20 cellular contexts compared by ENCODE assay signal in the genomic region with DNA sequence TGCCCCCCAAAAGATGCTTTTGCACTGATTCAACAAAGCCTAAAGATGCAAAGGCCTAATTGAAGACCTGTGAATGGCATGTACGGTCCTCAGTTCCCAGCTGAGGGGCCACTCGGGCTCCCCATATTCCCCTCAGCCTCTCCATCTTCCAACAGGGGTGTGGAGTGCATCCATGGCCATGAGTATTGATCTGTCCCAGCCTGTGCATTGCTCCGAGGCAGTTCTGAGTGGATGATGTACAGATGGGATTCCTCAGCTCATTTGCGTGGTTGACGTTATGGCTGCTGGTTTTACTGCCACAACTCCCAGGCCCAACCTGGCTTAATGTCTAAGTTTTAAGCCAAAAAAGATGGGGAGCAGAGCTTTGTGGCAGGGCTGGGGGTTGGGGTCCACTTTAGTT.
A peak's percentile ranks its signal among the peaks of the same experiment; 100 is the strongest.
DNase-seq lines count a peak whose midpoint lies in the region; ATAC-seq, FAIRE-seq and TF ChIP-seq lines count a peak whose summit lies in the region.
"Had no signal": no experiment of that assay in that cellular context is flagged by ENCODE, and none has a peak within 500 bp of the region (broad histone marks: within the 10 kb centered on the region; RNA-seq: fewer than 3 reads in every experiment).

No MANE protein-coding gene starts in this region.

- H2BK12ac ChIP-seq in trophoblast cell (ENCODE audit: low read length) = no peak overlapping the region

- WGBS in GM12878 (ENCODE audit: insufficient coverage, insufficient replicate concordance, low lambda C conversion rate, missing lambda C conversion rate) = 91% methylated on average over 5 of the region's 5 CpGs
- no CpG with 5 or more reads among the region's 5 CpGs for WGBS in trophoblast cell (ENCODE audit: extremely low coverage, insufficient coverage, insufficient read length)

- no TSS peak for BruUV-seq in GM12878 (replicated peaks; lab: Mats Ljungman, UMichigan)

- no peak overlapping the region for H4K12ac ChIP-seq in trophoblast cell (ENCODE audit: low read depth, low read length)

- peaks cover 31% of the 10 kb centered on the region for H3K4me1 Mint-ChIP-seq in activated CD4-positive, alpha-beta T cell treated with anti-CD3 and anti-CD28 coated beads, Interleukin-2, amount 10 ng/mL, durations not matched to agents 24 days and 14 days
- H3K4me1 Mint-ChIP-seq in CD4-positive, alpha-beta memory T cell = peaks cover 28 to 56% (median 44%) of the 10 kb centered on the region in 4 donors

- no peaks in the 10 kb centered on the region for H3K27me3 Mint-ChIP-seq in activated CD4-positive, alpha-beta T cell treated with anti-CD3 and anti-CD28 coated beads, Interleukin-2, amount 10 ng/mL, durations not matched to agents 24 days and 14 days
- H3K27me3 Mint-ChIP-seq in CD4-positive, alpha-beta memory T cell = no peaks in the 10 kb centered on the region
- H3K27me3 Mint-ChIP-seq: CD8-positive, alpha-beta memory T cell had no signal

- no peak overlapping the region for H3K23ac ChIP-seq in trophoblast cell (ENCODE audit: low read length)

- peaks cover 3% of the 10 kb centered on the region for H3K9me3 Mint-ChIP-seq in activated CD4-positive, alpha-beta T cell treated with anti-CD3 and anti-CD28 coated beads, Interleukin-2, amount 10 ng/mL, durations not matched to agents 24 days and 14 days
- no peaks in the 10 kb centered on the region for H3K9me3 Mint-ChIP-seq in CD4-positive, alpha-beta memory T cell
- H3K9me3 Mint-ChIP-seq: CD8-positive, alpha-beta memory T cell had no signal

- DNase-seq in activated CD4-positive, alpha-beta T cell treated with anti-CD3 and anti-CD28 coated beads, Interleukin-2, amount 10 ng/mL, durations not matched to agents 24 days and 14 days = peak; percentile 49
- DNase-seq in activated CD4-positive, alpha-beta T cell treated with anti-CD3 and anti-CD28 coated beads, Interleukin-2, amount 50 U/mL, for 4 hours = no peak
- DNase-seq in CD4-positive, alpha-beta memory T cell = no peak
- no peak for DNase-seq in GM12878 (ENCODE audit: low read depth, low spot score)
- no peak for DNase-seq in trophoblast cell
- DNase-seq: CD8-positive, alpha-beta memory T cell; COR-L47; DMS 273 treated with DMSO at 0.1 percent for 48 hours; DND-41; EL; H9 had no signal

- in situ Hi-C loops in GM12878 (cut with MboI) = loop anchor here (5.0 to 10.0 kb wide), 2 partner anchors 161 to 756 kb away; a partner anchor contains a TSS

- H3K4me2 ChIP-seq in GM12878 (ENCODE audit: control insufficient read depth, insufficient read depth) (no peak overlapping the region), trophoblast cell (ENCODE audit: low read length) (no peak overlapping the region)
- H3K4me2 ChIP-seq: A549, BLaER1 had no signal

- TF ChIP-seq RAD21 in GM12878 (IDR thresholded peaks at IDR 0.05; ENCODE audit: insufficient read depth, low read depth, low read length) = no peak

- H3K36me3 Mint-ChIP-seq in activated CD4-positive, alpha-beta T cell treated with anti-CD3 and anti-CD28 coated beads, Interleukin-2, amount 10 ng/mL, durations not matched to agents 24 days and 14 days (ENCODE audit: low read depth) = peaks cover 43% of the 10 kb centered on the region
- peaks cover 19 to 57% of the 10 kb centered on the region in 2 donors for H3K36me3 Mint-ChIP-seq in CD4-positive, alpha-beta memory T cell

- H2AK5ac ChIP-seq in trophoblast cell (ENCODE audit: low read length) = no peak overlapping the region

- peaks cover 26% of the 10 kb centered on the region for H3K79me2 ChIP-seq in GM12878 (ENCODE audit: control insufficient read depth, insufficient read depth, low read length)
- H3K79me2 ChIP-seq in trophoblast cell (ENCODE audit: control insufficient read depth, insufficient read depth, low read length, poor library complexity) = peaks cover 6% of the 10 kb centered on the region

- no peak overlapping the region for H3K4me3 Mint-ChIP-seq in activated CD4-positive, alpha-beta T cell treated with anti-CD3 and anti-CD28 coated beads, Interleukin-2, amount 10 ng/mL, durations not matched to agents 24 days and 14 days
- H3K4me3 Mint-ChIP-seq in CD4-positive, alpha-beta memory T cell = no peak overlapping the region
- H3K4me3 Mint-ChIP-seq: CD14-positive monocyte, H9 had no signal

- SMC1A ChIA-PET in GM12878 (lab: Charles Lee; ENCODE audit: uncharacterized antibody, unreplicated experiment) = interaction anchor here (2.2 kb wide), 1 partner anchor 9 kb away, joined by 6 read pairs; no protein-coding TSS in a partner anchor

- H2BK5ac ChIP-seq in trophoblast cell (ENCODE audit: low read depth, low read length, poor library complexity) = no peak overlapping the region

- no peak overlapping the region for H2BK120ac ChIP-seq in trophoblast cell (ENCODE audit: insufficient read depth, low read length, poor library complexity)

- no peak for FAIRE-seq in GM12878 (lab: Jason Lieb, UNC)
- FAIRE-seq: A549, GM12892, GM18507, H1 had no signal

- TF ChIP-seq CTCF in GM12878 (IDR thresholded peaks at IDR 0.05 in 2 of 3, conservative IDR thresholded peaks at IDR 0.05 in 1 of 3; ENCODE audit: control insufficient read depth in 2 of 3, extremely low read depth in 1 of 3, insufficient read depth in 1 of 3, low read depth in 3 of 3, low read length in 3 of 3) = no peak

- POLR2A ChIA-PET in CD4-positive, alpha-beta memory T cell (lab: Charles Lee; ENCODE audit: partially characterized antibody) = interaction anchor here (0.8 to 5.9 kb wide), 4 partner anchors 8 to 251 kb away, joined by 3 to 68 read pairs (median 5); a partner anchor contains a TSS
- POLR2A ChIA-PET in GM12878 (lab: Charles Lee) = interaction anchor here (1.2 kb wide), 1 partner anchor 9 kb away, joined by 7 read pairs; no protein-coding TSS in a partner anchor

- intact Hi-C loops in activated CD4-positive, alpha-beta T cell treated with anti-CD3 and anti-CD28 coated beads, Interleukin-2, amount 10 ng/mL, durations not matched to agents 24 days and 14 days (cut with micrococcal nuclease) = loop anchor here (10.0 kb wide), 2 partner anchors 204 to 446 kb away; no protein-coding TSS in a partner anchor
- intact Hi-C loops in CD4-positive, alpha-beta memory T cell (cut with micrococcal nuclease) = loop anchor here (5.0 kb wide), 2 partner anchors 204 to 254 kb away; a partner anchor contains a TSS
- intact Hi-C loops in GM12878 (cut with micrococcal nuclease; ENCODE audit: unreplicated experiment) = loop anchor here (5.0 kb wide), 1 partner anchor 204 kb away; a partner anchor contains a TSS

- H4K8ac ChIP-seq in trophoblast cell (ENCODE audit: low read depth, low read length) = no peak overlapping the region

- H3K4me1 ChIP-seq in CD4-positive, alpha-beta memory T cell (ENCODE audit: insufficient read depth, low read length) = peaks cover 41% of the 10 kb centered on the region
- H3K4me1 ChIP-seq in GM12878 (ENCODE audit: control insufficient read depth, insufficient read depth, low read length) (peaks cover 6% of the 10 kb centered on the region), trophoblast cell (ENCODE audit: control insufficient read depth in 1 of 2, insufficient read depth in 2 of 2, low read length in 2 of 2) (peaks cover 9 to 11% of the 10 kb centered on the region in 2 experiments)

- TF ChIP-seq POLR2A in GM12878 (IDR thresholded peaks at IDR 0.05; ENCODE audit: low read depth, low read length) = peak; percentile 42; the same call in 1 of the 2 replicates

- no peaks in the 10 kb centered on the region for H4K20me1 ChIP-seq in GM12878 (ENCODE audit: control insufficient read depth, insufficient read depth)

- no peak overlapping the region for H4K91ac ChIP-seq in trophoblast cell (ENCODE audit: low read depth, low read length)

- H3K27ac Mint-ChIP-seq in activated CD4-positive, alpha-beta T cell treated with anti-CD3 and anti-CD28 coated beads, Interleukin-2, amount 10 ng/mL, durations not matched to agents 24 days and 14 days = no peak overlapping the region
- peak overlapping the region in 4 of 7 donors; percentile 4 to 68 (median 24) for H3K27ac Mint-ChIP-seq in CD4-positive, alpha-beta memory T cell
- H3K27ac Mint-ChIP-seq: CD14-positive monocyte, H9 had no signal

- H3K18ac ChIP-seq in trophoblast cell (ENCODE audit: low read length) = no peak overlapping the region

- RAD21 ChIA-PET in GM12878 (lab: Charles Lee; ENCODE audit: unreplicated experiment) = no interaction called here

- H3K27ac ChIP-seq in CD4-positive, alpha-beta memory T cell (ENCODE audit: low read depth, low read length) = no peak overlapping the region
- H3K27ac ChIP-seq in GM12878 (ENCODE audit: control insufficient read depth, insufficient read depth) (no peak overlapping the region), trophoblast cell (ENCODE audit: low read depth, low read length) (no peak overlapping the region)
- H3K27ac ChIP-seq: 22Rv1, A549, BLaER1 had no signal

- peaks cover 6% of the 10 kb centered on the region for H3K79me1 ChIP-seq in trophoblast cell (ENCODE audit: low read length)

- no peak overlapping the region for H3K4ac ChIP-seq in trophoblast cell (ENCODE audit: low read depth, low read length)

- H3K9me3 ChIP-seq in CD4-positive, alpha-beta memory T cell (ENCODE audit: control insufficient read depth in 1 of 2, low read length in 2 of 2) = no peaks in the 10 kb centered on the region
- H3K9me3 ChIP-seq in GM12878 (replicated peaks; ENCODE audit: control insufficient read depth, insufficient read depth, low read length) (no peaks in the 10 kb centered on the region; the same call in 2 of the 3 replicates), trophoblast cell (ENCODE audit: insufficient read depth, low read depth, low read length) (no peaks in the 10 kb centered on the region)

- no peaks in the 10 kb centered on the region for H3K27me3 ChIP-seq in CD4-positive, alpha-beta memory T cell (ENCODE audit: insufficient read depth, low read length)
- H3K27me3 ChIP-seq in GM12878 (replicated peaks in 1 of 2; ENCODE audit: control insufficient read depth in 2 of 2, insufficient read depth in 2 of 2, low read length in 1 of 2) (no peaks in the 10 kb centered on the region), trophoblast cell (ENCODE audit: insufficient read depth, low read length) (no peaks in the 10 kb centered on the region)
- H3K27me3 ChIP-seq: BLaER1 had no signal

- CTCF ChIA-PET in CD4-positive, alpha-beta memory T cell (lab: Charles Lee; ENCODE audit: partially characterized antibody) = interaction anchor here (0.6 to 2.6 kb wide), 2 partner anchors 12 to 189 kb away, joined by 3 to 15 read pairs; no protein-coding TSS in a partner anchor
- CTCF ChIA-PET in GM12878 (lab: Yijun Ruan, JAX) = interaction anchor here (1.1 to 5.1 kb wide), 3 partner anchors 9 to 259 kb away, joined by 3 to 45 read pairs (median 5); no protein-coding TSS in a partner anchor

- no peak overlapping the region for H2AFZ ChIP-seq in GM12878 (ENCODE audit: control insufficient read depth, low read depth, low read length)
- H2AFZ ChIP-seq in trophoblast cell (ENCODE audit: insufficient read depth, low read length, poor library complexity) = no peak overlapping the region

- H3K36me3 ChIP-seq in CD4-positive, alpha-beta memory T cell (ENCODE audit: insufficient read depth, low read length) = peaks cover 30% of the 10 kb centered on the region
- peaks cover 11 to 18% of the 10 kb centered on the region in 2 experiments for H3K36me3 ChIP-seq in GM12878 (ENCODE audit: control insufficient read depth in 2 of 2, insufficient read depth in 2 of 2, low read length in 1 of 2)
- peaks cover 34% of the 10 kb centered on the region in 2 experiments for H3K36me3 ChIP-seq in trophoblast cell (ENCODE audit: control insufficient read depth in 1 of 2, insufficient read depth in 2 of 2, low read length in 2 of 2)

- no peak for ATAC-seq in GM12878
- no peak for ATAC-seq in GM21529 (IDR thresholded peaks at IDR 0.05; ENCODE audit: unreplicated experiment)
- ATAC-seq in GM21737 (IDR thresholded peaks at IDR 0.05; ENCODE audit: unreplicated experiment) = no peak
- ATAC-seq: A549 had no signal

- TF ChIP-seq EP300 in GM12878 (IDR thresholded peaks at IDR 0.05; ENCODE audit: borderline replicate concordance in 1 of 2, control insufficient read depth in 1 of 2, low read depth in 2 of 2, low read length in 2 of 2) = no peak

- no peak overlapping the region for H3K14ac ChIP-seq in trophoblast cell (ENCODE audit: low read length)

- H3K9ac ChIP-seq in GM12878 (ENCODE audit: control insufficient read depth, insufficient read depth, low read length) (no peak overlapping the region), trophoblast cell (ENCODE audit: low read length) (no peak overlapping the region)
- H3K9ac ChIP-seq: BLaER1 had no signal

- H3K4me3 ChIP-seq in CD4-positive, alpha-beta memory T cell (ENCODE audit: low read length in 2 of 2) = no peak overlapping the region
- H3K4me3 ChIP-seq in GM12878 (no peak overlapping the region), trophoblast cell (ENCODE audit: low read depth, low read length) (peak overlapping the region; percentile 32)
- H3K4me3 ChIP-seq: A549, BLaER1 had no signal
